ENCODE assay signal across 14 cellular contexts in genomic region chr17:72362466-72363335, GRCh38.
DNase-seq lines count a peak whose midpoint lies in the region; ATAC-seq and TF ChIP-seq lines count a peak whose summit lies in the region.
"Had no signal": no experiment of that assay in that cellular context is flagged by ENCODE, and none has a peak within 500 bp of the region (broad histone marks: within the 10 kb centered on the region; RNA-seq: fewer than 3 reads in every experiment).

No MANE protein-coding gene starts in this region.

- peak overlapping the region; percentile 71 for H3K27ac ChIP-seq in RWPE1
- H3K27ac ChIP-seq: sigmoid colon had no signal

- POLR2A ChIA-PET in RWPE1 (lab: Yijun Ruan, JAX; ENCODE audit: low non-redundant PET) = no interaction called here

- intact Hi-C loops in sciatic nerve (cut with DNase I) = no loop called here

- DNase-seq in GOT3 (lab: John Stamatoyannopoulos, UW) (peak; percentile 67), RWPE1 (ENCODE audit: low spot score) (peak; percentile 92), fibroblast of gingiva (ENCODE audit: low read depth) (peak; percentile 90), sciatic nerve (ENCODE audit: low spot score) (no peak), NCI-H1092 (lab: John Stamatoyannopoulos, UW) (no peak), DMS53 (lab: John Stamatoyannopoulos, UW) (no peak)
- DNase-seq: activated naive CD8-positive, alpha-beta T cell treated with anti-CD3 and anti-CD28 coated beads for 36 hours; CD8-positive, alpha-beta memory T cell; left colon; NCI-H1436; NCI-H526; SHP77; sigmoid colon had no signal

- no peak for TF ChIP-seq CTCF in RWPE1 (conservative IDR thresholded peaks at IDR 0.05; ENCODE audit: low read depth)

- CTCF ChIA-PET in RWPE1 (lab: Yijun Ruan, JAX) = interaction anchor here (0.6 kb wide), 1 partner anchor 72 kb away, joined by 3 read pairs; no protein-coding TSS in a partner anchor

- ATAC-seq in sciatic nerve (peak; percentile 37), GM19023 (IDR thresholded peaks at IDR 0.05; ENCODE audit: unreplicated experiment) (no peak)
- ATAC-seq: left colon had no signal

Comparison
In these comparisons a context has a peak if more than half of its experiments do, and no peak if none do; other contexts are left out.
1. DNase-seq: peak in GOT3 (single experiment), RWPE1 (single experiment) and fibroblast of gingiva (single experiment); none in sciatic nerve (single experiment), NCI-H1092 (single experiment) and DMS53 (single experiment).